Comparison of ENCODE assay signal across 8 cellular contexts in the genomic region with DNA sequence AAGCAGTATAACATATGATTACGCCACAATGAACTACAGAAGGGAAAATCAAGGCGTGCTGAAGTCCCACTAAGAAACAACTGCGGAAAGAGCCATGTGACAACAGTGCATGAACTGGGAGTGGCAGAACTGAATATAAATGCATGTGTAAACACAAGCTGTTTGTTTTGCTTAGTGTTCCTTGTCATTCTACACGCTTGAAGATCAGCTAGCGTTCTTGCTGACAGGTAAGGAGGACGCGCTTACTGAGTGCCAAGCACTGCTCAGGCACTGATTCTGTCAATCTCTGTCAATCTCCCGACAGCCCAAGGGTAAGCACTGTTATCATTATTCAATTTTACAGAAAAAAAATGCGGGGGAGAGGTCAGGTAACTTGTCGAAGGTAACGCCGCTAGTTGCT. TPM values are rescaled to one million over a fixed set of nuclear protein-coding genes. Genes with fewer than 3 reads are reported as not detected.
DNase-seq lines count a peak whose midpoint lies in the region; ATAC-seq and FAIRE-seq lines count a peak whose summit lies in the region.

No MANE protein-coding gene starts in this region.

- peak overlapping the region; percentile 63 to 85 for H3K4me3 ChIP-seq in CD4-positive, alpha-beta memory T cell (ENCODE audit: low read length in 2 of 2)

- FAIRE-seq in GM19239 (lab: Jason Lieb, UNC) = peak; percentile 14

- peaks cover 58% of the 10 kb centered on the region for H3K4me1 ChIP-seq in CD4-positive, alpha-beta memory T cell (ENCODE audit: insufficient read depth, low read length)

- H3K36me3 ChIP-seq in CD4-positive, alpha-beta memory T cell (ENCODE audit: insufficient read depth, low read length) = peaks cover 19% of the 10 kb centered on the region

- CTCF ChIA-PET in CD4-positive, alpha-beta memory T cell (lab: Charles Lee; ENCODE audit: partially characterized antibody) = interaction anchor here (1.0 to 1.6 kb wide), 2 partner anchors 23 to 30 kb away, joined by 4 to 6 read pairs; partner anchors contain the start of gene PDCD2
- CTCF ChIA-PET in activated naive CD4-positive, alpha-beta T cell treated with anti-CD3 and anti-CD28 coated beads, Interleukin-2, amount 10 ng/mL, durations not matched to agents 7 days and 5 days (lab: Charles Lee) = interaction anchor here (0.9 kb wide), 1 partner anchor 23 kb away, joined by 3 read pairs; no protein-coding TSS in a partner anchor

- POLR2A ChIA-PET in CD4-positive, alpha-beta memory T cell (lab: Charles Lee; ENCODE audit: partially characterized antibody) = interaction anchor here (0.9 to 4.1 kb wide), 15 partner anchors 8 to 852 kb away, joined by 3 to 94 read pairs (median 7); partner anchors contain the start of genes C6orf120, DYNLT2, ERMARD and FAM120B
- POLR2A ChIA-PET in naive thymus-derived CD8-positive, alpha-beta T cell (lab: Charles Lee) = interaction anchor here (0.8 to 4.3 kb wide), 12 partner anchors 16 to 1340 kb away, joined by 3 to 59 read pairs (median 5); partner anchors contain the start of genes C6orf120, DYNLT2, ERMARD and FAM120B

- peak in 1 of 5 donors; percentile 81 for DNase-seq in CD4-positive, alpha-beta memory T cell
- DNase-seq in GM19239 (ENCODE audit: insufficient read length, low spot score) = no peak
- DNase-seq in SIG-M5 (lab: John Stamatoyannopoulos, UW) = peak; percentile 24
- DNase-seq in naive thymus-derived CD8-positive, alpha-beta T cell = peak in 4 of 10 donors; percentile 14 to 67 (median 46)
- DNase-seq in activated naive CD4-positive, alpha-beta T cell treated with anti-CD3 and anti-CD28 coated beads, Interleukin-2, amount 10 ng/mL, durations not matched to agents 7 days and 5 days = no peak
- DNase-seq in NCI-H1048 (lab: John Stamatoyannopoulos, UW) = no peak

- intact Hi-C loops in CD4-positive, alpha-beta memory T cell (cut with micrococcal nuclease) = loop anchor here (1.0 kb wide), 5 partner anchors 31 to 851 kb away; partner anchors contain the start of genes C6orf120, DYNLT2, ERMARD and FAM120B

- peaks cover 8 to 38% (median 19%) of the 10 kb centered on the region in 4 donors for H3K4me1 Mint-ChIP-seq in CD4-positive, alpha-beta memory T cell
- peaks cover 17 to 47% (median 27%) of the 10 kb centered on the region in 4 donors for H3K4me1 Mint-ChIP-seq in naive thymus-derived CD8-positive, alpha-beta T cell
- peaks cover 46% of the 10 kb centered on the region for H3K4me1 Mint-ChIP-seq in activated naive CD4-positive, alpha-beta T cell treated with anti-CD3 and anti-CD28 coated beads, Interleukin-2, amount 10 ng/mL, durations not matched to agents 7 days and 5 days

- H3K9me3 ChIP-seq in CD4-positive, alpha-beta memory T cell (ENCODE audit: control insufficient read depth in 1 of 2, low read length in 2 of 2) = no peaks in the 10 kb centered on the region

- no peaks in the 10 kb centered on the region for H3K27me3 Mint-ChIP-seq in CD4-positive, alpha-beta memory T cell
- H3K27me3 Mint-ChIP-seq in naive thymus-derived CD8-positive, alpha-beta T cell = no peaks in the 10 kb centered on the region
- H3K27me3 Mint-ChIP-seq in activated naive CD4-positive, alpha-beta T cell treated with anti-CD3 and anti-CD28 coated beads, Interleukin-2, amount 10 ng/mL, durations not matched to agents 7 days and 5 days = no peaks in the 10 kb centered on the region

- H3K36me3 Mint-ChIP-seq in CD4-positive, alpha-beta memory T cell = peaks cover 17 to 35% of the 10 kb centered on the region in 2 donors
- H3K36me3 Mint-ChIP-seq in naive thymus-derived CD8-positive, alpha-beta T cell = peaks cover 0 to 43% (median 6%) of the 10 kb centered on the region in 3 donors
- peaks cover 25% of the 10 kb centered on the region for H3K36me3 Mint-ChIP-seq in activated naive CD4-positive, alpha-beta T cell treated with anti-CD3 and anti-CD28 coated beads, Interleukin-2, amount 10 ng/mL, durations not matched to agents 7 days and 5 days

- no peaks in the 10 kb centered on the region for H3K9me3 Mint-ChIP-seq in CD4-positive, alpha-beta memory T cell
- H3K9me3 Mint-ChIP-seq in naive thymus-derived CD8-positive, alpha-beta T cell = no peaks in the 10 kb centered on the region
- H3K9me3 Mint-ChIP-seq in activated naive CD4-positive, alpha-beta T cell treated with anti-CD3 and anti-CD28 coated beads, Interleukin-2, amount 10 ng/mL, durations not matched to agents 7 days and 5 days = no peaks in the 10 kb centered on the region

- H3K4me3 Mint-ChIP-seq in CD4-positive, alpha-beta memory T cell = no peak overlapping the region
- no peak overlapping the region for H3K4me3 Mint-ChIP-seq in naive thymus-derived CD8-positive, alpha-beta T cell
- no peak overlapping the region for H3K4me3 Mint-ChIP-seq in activated naive CD4-positive, alpha-beta T cell treated with anti-CD3 and anti-CD28 coated beads, Interleukin-2, amount 10 ng/mL, durations not matched to agents 7 days and 5 days

- ATAC-seq in HG03159 (IDR thresholded peaks at IDR 0.05; ENCODE audit: unreplicated experiment) (peak; percentile 43), esophagus mucosa (peak; percentile 37)
- ATAC-seq in naive thymus-derived CD8-positive, alpha-beta T cell = peak; percentile 75 to 76

- H3K27ac Mint-ChIP-seq in CD4-positive, alpha-beta memory T cell = no peak overlapping the region
- H3K27ac Mint-ChIP-seq in naive thymus-derived CD8-positive, alpha-beta T cell = no peak overlapping the region
- H3K27ac Mint-ChIP-seq in activated naive CD4-positive, alpha-beta T cell treated with anti-CD3 and anti-CD28 coated beads, Interleukin-2, amount 10 ng/mL, durations not matched to agents 7 days and 5 days = no peak overlapping the region

- no peaks in the 10 kb centered on the region for H3K27me3 ChIP-seq in CD4-positive, alpha-beta memory T cell (ENCODE audit: insufficient read depth, low read length)

- H3K27ac ChIP-seq in CD4-positive, alpha-beta memory T cell (ENCODE audit: low read depth, low read length) = peak overlapping the region; percentile 94

RNA-seq across cellular contexts. Expression of gene TBP, which starts 0.5 kb away (rescaled TPM):
- total RNA-seq in CD4-positive, alpha-beta memory T cell = 10 to 100 TPM; 27.2 to 27.5 TPM
- polyA plus RNA-seq in CD4-positive, alpha-beta memory T cell = 10 to 100 TPM; 13.5 to 22.4 TPM
- total RNA-seq in esophagus mucosa = 8.0 TPM
- total RNA-seq in naive thymus-derived CD8-positive, alpha-beta T cell = 10 to 100 TPM; 32.7 to 34.5 TPM
- 10 to 100 TPM; 13.8 to 25.6 (median 17.1) TPM for polyA plus RNA-seq in naive thymus-derived CD8-positive, alpha-beta T cell

RNA-seq across cellular contexts. Expression of gene PSMB1, which starts 0.6 kb away (rescaled TPM):
- 10 to 100 TPM; 94.2 to 98.6 TPM for total RNA-seq in CD4-positive, alpha-beta memory T cell
- 100 to 1,000 TPM; 445 to 705 TPM for polyA plus RNA-seq in CD4-positive, alpha-beta memory T cell
- total RNA-seq in esophagus mucosa = 117 TPM
- total RNA-seq in naive thymus-derived CD8-positive, alpha-beta T cell = 100 to 1,000 TPM in 1 of 2 experiments, 10 to 100 TPM in 1; 98.7 to 106 TPM
- 100 to 1,000 TPM; 449 to 578 (median 506) TPM for polyA plus RNA-seq in naive thymus-derived CD8-positive, alpha-beta T cell

RNA-seq across cellular contexts. Expression of gene PDCD2, which starts 30.8 kb away (rescaled TPM):
- total RNA-seq in CD4-positive, alpha-beta memory T cell = 10 to 100 TPM; 75.2 to 78.2 TPM
- polyA plus RNA-seq in CD4-positive, alpha-beta memory T cell = 100 to 1,000 TPM; 127 to 132 TPM
- total RNA-seq in esophagus mucosa = 46.5 TPM
- total RNA-seq in naive thymus-derived CD8-positive, alpha-beta T cell = 10 to 100 TPM; 87.0 to 87.2 TPM
- 100 to 1,000 TPM; 117 to 133 (median 122) TPM for polyA plus RNA-seq in naive thymus-derived CD8-positive, alpha-beta T cell
